Comparison of ENCODE assay signal across 8 cellular contexts in genomic region chr2:174158003-174158402, GRCh38.
DNase-seq lines count a peak whose midpoint lies in the region; ATAC-seq and TF ChIP-seq lines count a peak whose summit lies in the region.

No MANE protein-coding gene starts in this region.

- H3K4me2 ChIP-seq in KMS-11, result no peak overlapping the region

- H3K4me3 ChIP-seq in KMS-11 (IDR thresholded peaks at IDR 0.05; ENCODE audit: insufficient read depth, low read depth, low read length) (no peak overlapping the region), WI38 (ENCODE audit: low read depth, low read length) (no peak overlapping the region), ovary (no peak overlapping the region)

- H3K9me3 ChIP-seq in ovary, result no peaks in the 10 kb centered on the region

- H3K36me3 ChIP-seq in KMS-11 (ENCODE audit: insufficient read depth) (no peaks in the 10 kb centered on the region), ovary (no peaks in the 10 kb centered on the region)

- H3K27me3 ChIP-seq in KMS-11 (ENCODE audit: insufficient read depth, low read depth) (no peaks in the 10 kb centered on the region), ovary (no peaks in the 10 kb centered on the region)

- H3K27ac ChIP-seq in KMS-11 (no peak overlapping the region), ovary (no peak overlapping the region)

- intact Hi-C loops in ovary (cut with DNase I), result no loop called here

- TF ChIP-seq CTCF in KMS-11 (conservative IDR thresholded peaks at IDR 0.05; ENCODE audit: low read depth, low read length) (peak; percentile 67), WI38 (IDR thresholded peaks at IDR 0.05; ENCODE audit: low read depth, low read length) (peak; percentile 38), ovary (IDR thresholded peaks at IDR 0.05) (no peak)

- 79 to 92% (median 83%) methylated on average over 3 of the region's 3 CpGs for WGBS in ovary, 3 donors

- no peaks in the 10 kb centered on the region; the same call in 1 of the 2 replicates for H3K79me2 ChIP-seq in KMS-11 (ENCODE audit: insufficient read depth, low read depth)

- H4K20me1 ChIP-seq in KMS-11 (ENCODE audit: insufficient read depth), result no peaks in the 10 kb centered on the region

- H3K9ac ChIP-seq in KMS-11, result no peak overlapping the region

- DNase-seq in stimulated activated CD4-positive, alpha-beta T cell treated with anti-CD3 and anti-CD28 coated beads, Interleukin-12 subunit alpha, Interleukin-12 subunit beta, amount 100 ng/mL, for 48 hours (ENCODE audit: low read depth in 2 of 3, low spot score in 1 of 3), result peak in 2 of 3 donors; percentile 6 to 7
- no peak for DNase-seq in stimulated activated CD4-positive, alpha-beta T cell treated with anti-CD3 and anti-CD28 coated beads, Interleukin-4, amount 100 ng/mL, for 1 hour
- peak; percentile 50 for DNase-seq in glomerular visceral epithelial cell (ENCODE audit: extremely low spot score)
- peak; percentile 3 for DNase-seq in stimulated activated CD4-positive, alpha-beta T cell treated with anti-CD3 and anti-CD28 coated beads, Interleukin-1b, Interleukin-23, amount 100 ng/mL, for 48 hours
- DNase-seq in ovary, result no peak

- no peak for TF ChIP-seq POLR2A in ovary (IDR thresholded peaks at IDR 0.05)

- no peak for TF ChIP-seq EP300 in ovary (IDR thresholded peaks at IDR 0.05)

- H2AFZ ChIP-seq in KMS-11 (ENCODE audit: low read depth), result no peak overlapping the region

- no peak for ATAC-seq in GM19452 (IDR thresholded peaks at IDR 0.05; ENCODE audit: unreplicated experiment)

- H3K4me1 ChIP-seq in KMS-11 (ENCODE audit: low read depth, poor library complexity, severe bottlenecking) (peaks cover 16% of the 10 kb centered on the region), ovary (ENCODE audit: insufficient read depth) (peaks cover 5% of the 10 kb centered on the region)

Comparison
In these comparisons a context has a peak if more than half of its experiments do, and no peak if none do; other contexts are left out.
1. DNase-seq: peak in stimulated activated CD4-positive, alpha-beta T cell treated with anti-CD3 and anti-CD28 coated beads, Interleukin-12 subunit alpha, Interleukin-12 subunit beta, amount 100 ng/mL, for 48 hours (2 of 3), glomerular visceral epithelial cell (single experiment) and stimulated activated CD4-positive, alpha-beta T cell treated with anti-CD3 and anti-CD28 coated beads, Interleukin-1b, Interleukin-23, amount 100 ng/mL, for 48 hours (single experiment); none in stimulated activated CD4-positive, alpha-beta T cell treated with anti-CD3 and anti-CD28 coated beads, Interleukin-4, amount 100 ng/mL, for 1 hour (single experiment) and ovary (0 of 5).
2. CTCF ChIP-seq: peak in KMS-11 (single experiment) and WI38 (single experiment); none in ovary (0 of 3).